21 cellular contexts compared by ENCODE assay signal in genomic region chr9:120432600-120432999, GRCh38.
"Had no signal": no experiment of that assay in that cellular context is flagged by ENCODE, and none has a peak within 500 bp of the region (broad histone marks: within the 10 kb centered on the region; RNA-seq: fewer than 3 reads in every experiment).

No MANE protein-coding gene starts in this region.

- H3K9me3 ChIP-seq: esophagus squamous epithelium, gastroesophageal sphincter, prostate gland, right lobe of liver, spleen, tibial artery had no signal

- H3K9me3 Mint-ChIP-seq: immature natural killer cell; stimulated activated memory B cell treated with anti-CD40 and anti-IgM and Interleukin-4, amounts not matched to agents 10 μg/mL and 1 μg/mL and 100 μg/mL, for 72 hours; stimulated activated naive CD8-positive, alpha-beta T cell treated with anti-CD3 and anti-CD28 coated beads, Interleukin-15, Interleukin-2, amounts not matched to agents 100 ng/mL and 50 ng/mL, for 24 hours had no signal

- H3K27ac ChIP-seq: gastroesophageal sphincter, parathyroid adenoma, prostate gland, right lobe of liver, tibial artery had no signal

- H3K27me3 ChIP-seq: esophagus squamous epithelium, gastroesophageal sphincter, right lobe of liver, spleen, tibial artery had no signal

- DNase-seq: caudate nucleus; effector memory CD4-positive, alpha-beta T cell; esophagus squamous epithelium; foreskin fibroblast; glutamatergic neuron; immature natural killer cell; left ventricle myocardium superior; occipital lobe; right lobe of liver; spleen; stimulated activated CD4-positive, alpha-beta T cell treated with anti-CD3 and anti-CD28 coated beads, Interleukin-15, amount 100 ng/mL, for 24 hours; stimulated activated CD4-positive, alpha-beta T cell treated with anti-CD3 and anti-CD28 coated beads, Interleukin-1b, Interleukin-23, amount 100 ng/mL, for 48 hours; stimulated activated CD4-positive, alpha-beta T cell treated with anti-CD3 and anti-CD28 coated beads, Interleukin-4, amount 100 ng/mL, for 24 hours; tibial artery had no signal

- H3K4me1 ChIP-seq: parathyroid adenoma, prostate gland, right lobe of liver had no signal

- H3K4me3 Mint-ChIP-seq: immature natural killer cell; nephron; stimulated activated memory B cell treated with anti-CD40 and anti-IgM and Interleukin-4, amounts not matched to agents 10 μg/mL and 1 μg/mL and 100 μg/mL, for 72 hours; stimulated activated naive CD8-positive, alpha-beta T cell treated with anti-CD3 and anti-CD28 coated beads, Interleukin-15, Interleukin-2, amounts not matched to agents 100 ng/mL and 50 ng/mL, for 24 hours had no signal

- H3K36me3 ChIP-seq: prostate gland had no signal

- H3K27ac Mint-ChIP-seq: nephron; stimulated activated naive CD8-positive, alpha-beta T cell treated with anti-CD3 and anti-CD28 coated beads, Interleukin-15, Interleukin-2, amounts not matched to agents 100 ng/mL and 50 ng/mL, for 24 hours had no signal

- H3K4me3 ChIP-seq: esophagus squamous epithelium, gastroesophageal sphincter, lung, prostate gland, right lobe of liver, spleen, tibial artery had no signal

- H3K27me3 Mint-ChIP-seq: stimulated activated memory B cell treated with anti-CD40 and anti-IgM and Interleukin-4, amounts not matched to agents 10 μg/mL and 1 μg/mL and 100 μg/mL, for 72 hours; stimulated activated naive CD8-positive, alpha-beta T cell treated with anti-CD3 and anti-CD28 coated beads, Interleukin-15, Interleukin-2, amounts not matched to agents 100 ng/mL and 50 ng/mL, for 24 hours had no signal

- ATAC-seq: gastroesophageal sphincter; left ventricle myocardium superior; right lobe of liver; stimulated activated memory B cell treated with anti-CD40 and anti-IgM and Interleukin-4, amounts not matched to agents 10 μg/mL and 1 μg/mL and 100 μg/mL, for 72 hours had no signal
